8 cellular contexts compared by ENCODE assay signal in genomic region chr11:11148104-11148509, GRCh38.
DNase-seq lines count a peak whose midpoint lies in the region; ATAC-seq and TF ChIP-seq lines count a peak whose summit lies in the region.

No MANE protein-coding gene starts in this region.

- H3K4me3 ChIP-seq in AG04449 (ENCODE audit: low read depth, low read length) = no peak overlapping the region
- H3K4me3 ChIP-seq in breast epithelium = no peak overlapping the region
- no peak overlapping the region for H3K4me3 ChIP-seq in thyroid gland (replicated peaks in 1 of 3)

- TF ChIP-seq CTCF in AG04449 (IDR thresholded peaks at IDR 0.05; ENCODE audit: insufficient read depth, low read length, missing control alignments) = peak; percentile 49
- peak in 2 of 3 donors; percentile 36 to 41 for TF ChIP-seq CTCF in breast epithelium (IDR thresholded peaks at IDR 0.05)
- TF ChIP-seq CTCF in thyroid gland (IDR thresholded peaks at IDR 0.05) = peak in 4 of 6 experiments; percentile 45 to 71 (median 60)

- DNase-seq in AG04449 (ENCODE audit: low read depth, low spot score) (peak; percentile 79), LHCN-M2 (ENCODE audit: low read depth) (peak; percentile 92), breast epithelium (ENCODE audit: low spot score in 2 of 2) (peak in 1 of 2 donors; percentile 92), left colon (peak; percentile 30 to 71), thyroid gland (peak; percentile 89 to 91), DMS153 treated with DMSO at 0.1 percent for 48 hours (lab: John Stamatoyannopoulos, UW; ENCODE audit: unreplicated experiment) (no peak)

- POLR2A ChIA-PET in AG04449 (lab: Yijun Ruan, JAX) = interaction anchor here (0.7 kb wide), 1 partner anchor 103 kb away, joined by 3 read pairs; no protein-coding TSS in a partner anchor

- H3K27ac ChIP-seq in breast epithelium (peak overlapping the region; percentile 30 to 71), thyroid gland (peak overlapping the region; percentile 74 to 97 (median 88))

- ATAC-seq in left colon (peak; percentile 31), GM21723 (IDR thresholded peaks at IDR 0.05; ENCODE audit: unreplicated experiment) (no peak), HG02981 (IDR thresholded peaks at IDR 0.05; ENCODE audit: unreplicated experiment) (no peak)

- H3K9me3 ChIP-seq in breast epithelium = no peaks in the 10 kb centered on the region
- H3K9me3 ChIP-seq in thyroid gland = no peaks in the 10 kb centered on the region

- H3K36me3 ChIP-seq in breast epithelium = no peaks in the 10 kb centered on the region
- H3K36me3 ChIP-seq in thyroid gland = no peaks in the 10 kb centered on the region

- CTCF ChIA-PET in AG04449 (lab: Yijun Ruan, JAX) = interaction anchor here (0.6 to 3.2 kb wide), 10 partner anchors 8 to 640 kb away, joined by 3 to 30 read pairs (median 4); no protein-coding TSS in a partner anchor

- 8 to 14% methylated on average over 3 to 5 of the region's 5 CpGs for WGBS in thyroid gland, 2 donors

- TF ChIP-seq POLR2A in breast epithelium (IDR thresholded peaks at IDR 0.05) (no peak), thyroid gland (IDR thresholded peaks at IDR 0.05) (peak in 1 of 2 donors; percentile 36)

- H3K4me1 ChIP-seq in breast epithelium (no peaks in the 10 kb centered on the region), thyroid gland (peaks cover 5 to 11% of the 10 kb centered on the region in 2 donors)

- intact Hi-C loops in breast epithelium (cut with DNase I; ENCODE audit: low total_unique reads) (no loop called here), left colon (cut with DNase I, micrococcal nuclease) (no loop called here), thyroid gland (cut with DNase I) (no loop called here)

- H3K27me3 ChIP-seq in breast epithelium = no peaks in the 10 kb centered on the region
- no peaks in the 10 kb centered on the region for H3K27me3 ChIP-seq in thyroid gland
